28 cellular contexts compared by ENCODE assay signal in the genomic region with DNA sequence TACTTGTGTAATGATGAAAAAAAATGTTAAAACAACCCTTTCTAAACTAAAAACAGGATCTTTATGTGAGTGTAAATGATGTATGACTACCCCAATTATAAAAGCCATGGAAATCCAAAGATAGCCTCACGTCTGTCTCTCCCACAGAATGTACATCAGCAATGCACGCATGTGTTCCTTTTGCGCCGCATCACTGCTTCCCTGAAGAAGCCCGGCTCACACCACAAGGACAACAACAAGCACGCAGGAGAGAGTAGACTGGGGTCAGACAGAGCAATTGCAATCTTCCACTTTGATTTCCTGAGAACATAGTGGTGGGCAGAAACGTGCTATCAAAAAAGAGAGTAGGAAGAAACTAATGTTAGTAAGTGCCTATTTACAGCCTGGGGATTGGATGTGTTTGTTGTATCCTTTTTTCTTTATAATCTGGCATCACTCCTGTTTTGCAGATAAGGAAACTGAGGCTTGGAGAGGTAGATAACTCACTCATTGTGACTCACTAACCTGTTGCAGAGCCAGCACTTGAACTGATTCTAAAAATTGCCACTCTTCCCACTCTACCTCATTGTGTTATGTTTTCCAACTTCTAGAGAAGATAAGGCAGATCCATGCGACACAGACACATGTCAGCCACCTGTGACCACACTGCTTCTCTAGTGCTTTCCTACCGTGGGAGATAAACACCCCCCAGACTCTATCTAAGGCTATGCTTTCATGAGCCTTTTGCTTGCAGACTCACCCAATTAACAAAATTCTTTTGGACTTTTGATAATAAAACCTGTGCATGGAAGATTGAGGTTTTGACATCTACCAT.
"Had no signal": no experiment of that assay in that cellular context is flagged by ENCODE, and none has a peak within 500 bp of the region (broad histone marks: within the 10 kb centered on the region; RNA-seq: fewer than 3 reads in every experiment).

No MANE protein-coding gene starts in this region.

- DNase-seq: activated CD4-positive, alpha-beta memory T cell treated with anti-CD3 and anti-CD28 coated beads, Interleukin-2, amount 10 ng/mL, durations not matched to agents 7 days and 5 days; activated CD4-positive, alpha-beta T cell treated with anti-CD3 and anti-CD28 coated beads for 4 hours; activated CD4-positive, alpha-beta T cell treated with anti-CD3 and anti-CD28 coated beads, Interleukin-2, amount 10 ng/mL, durations not matched to agents 7 days and 5 days; activated CD4-positive, alpha-beta T cell treated with anti-CD3 and anti-CD28 coated beads, Interleukin-2, amount 50 U/mL, for 4 hours; activated CD4-positive, CD25-positive, alpha-beta regulatory T cell; activated CD4-positive, CD25-positive, alpha-beta regulatory T cell treated with anti-CD3 and anti-CD28 coated beads, Interleukin-2, amount 50 U/mL, for 72 hours; activated CD8-positive, alpha-beta memory T cell treated with anti-CD3 and anti-CD28 coated beads, Interleukin-2, amount 50 U/mL, for 48 hours; activated gamma-delta T cell; activated naive CD4-positive, alpha-beta T cell; activated naive CD4-positive, alpha-beta T cell treated with anti-CD3 and anti-CD28 coated beads, Interleukin-2, amount 10 ng/mL, durations not matched to agents 7 days and 5 days; activated naive CD8-positive, alpha-beta T cell treated with anti-CD3 and anti-CD28 coated beads, Interleukin-2, amount 10 ng/mL, durations not matched to agents 7 days and 5 days; activated T-cell treated with anti-CD3 and anti-CD28 coated beads for 4 hours; activated T-cell treated with anti-CD3 and anti-CD28 coated beads, Interleukin-2, amount 50 U/mL, for 24 hours; activated T-cell treated with anti-CD3 and anti-CD28 coated beads, Interleukin-2, amount 50 U/mL, for 72 hours; brain microvascular endothelial cell; central memory CD4-positive, alpha-beta T cell; cerebellar nuclear complex; colonic mucosa; effector CD8-positive, alpha-beta T cell; foreskin fibroblast; T-helper 1 cell; T-helper 17 cell; T1000 had no signal

- FAIRE-seq: bronchial epithelial cell, endometrium, endothelial cell of umbilical vein had no signal

- H3K4me3 ChIP-seq: ascending aorta, colonic mucosa had no signal

- ATAC-seq: activated naive CD4-positive, alpha-beta T cell treated with anti-CD3 and anti-CD28 coated beads, Interleukin-2, amount 50 U/mL, for 72 hours; activated T-cell treated with anti-CD3 and anti-CD28 coated beads, Interleukin-2, amount 50 U/mL, for 72 hours; T-helper 17 cell had no signal
